ENCODE assay signal across 13 cellular contexts in the genomic region with DNA sequence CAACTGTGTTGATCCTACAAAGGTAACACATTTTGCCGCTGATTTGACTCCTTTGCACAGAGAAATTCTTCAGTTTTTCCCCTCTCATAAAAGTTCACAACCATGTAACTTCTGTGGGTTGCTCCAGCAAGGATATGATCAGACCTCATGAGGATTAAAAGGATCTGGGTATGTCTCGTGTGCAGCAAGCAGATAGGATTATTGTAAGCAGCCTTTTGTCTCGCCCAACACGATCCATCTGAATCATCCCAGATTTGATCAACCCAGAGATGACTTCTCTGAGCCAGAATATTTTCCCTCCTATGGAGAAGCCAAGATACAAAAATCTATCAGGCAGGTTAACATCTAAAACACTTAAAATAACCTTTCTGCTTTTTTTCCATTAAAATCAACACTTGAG.
"Had no signal": no experiment of that assay in that cellular context is flagged by ENCODE, and none has a peak within 500 bp of the region (broad histone marks: within the 10 kb centered on the region; RNA-seq: fewer than 3 reads in every experiment).

No MANE protein-coding gene starts in this region.

- DNase-seq: activated naive CD4-positive, alpha-beta T cell treated with anti-CD3 and anti-CD28 coated beads, Interleukin-2, amount 10 ng/mL, durations not matched to agents 7 days and 5 days; hypothalamus; nucleus accumbens; posterior cingulate gyrus; retina; stimulated activated CD4-positive, alpha-beta T cell treated with anti-CD3 and anti-CD28 coated beads, Interleukin-12 subunit alpha, Interleukin-12 subunit beta, amount 100 ng/mL, for 4 hours; stimulated activated CD4-positive, alpha-beta T cell treated with anti-CD3 and anti-CD28 coated beads, Interleukin-2, amount 100 ng/mL, for 24 hours; upper lobe of right lung had no signal

- H3K4me3 Mint-ChIP-seq: activated naive CD4-positive, alpha-beta T cell treated with anti-CD3 and anti-CD28 coated beads, Interleukin-2, amount 10 ng/mL, durations not matched to agents 7 days and 5 days; activated T-helper 17 cell treated with anti-CD3 and anti-CD28 coated beads, Interleukin-2, amount 50 U/mL, for 72 hours; natural killer cell treated with Interleukin-12 subunit alpha and Interleukin-12 subunit beta and Interleukin-15 and Interleukin-18, amount 100 ng/mL, for 72 hours had no signal

- H3K9me3 ChIP-seq: esophagus muscularis mucosa, thoracic aorta, upper lobe of right lung had no signal

- H3K36me3 Mint-ChIP-seq: activated naive CD4-positive, alpha-beta T cell treated with anti-CD3 and anti-CD28 coated beads, Interleukin-2, amount 10 ng/mL, durations not matched to agents 7 days and 5 days; natural killer cell treated with Interleukin-12 subunit alpha and Interleukin-12 subunit beta and Interleukin-15 and Interleukin-18, amount 100 ng/mL, for 72 hours had no signal

- H3K4me3 ChIP-seq: esophagus muscularis mucosa, thoracic aorta, upper lobe of right lung had no signal

- H3K27ac ChIP-seq: esophagus muscularis mucosa, thoracic aorta, upper lobe of right lung had no signal

- H3K4me1 Mint-ChIP-seq: activated naive CD4-positive, alpha-beta T cell treated with anti-CD3 and anti-CD28 coated beads, Interleukin-2, amount 10 ng/mL, durations not matched to agents 7 days and 5 days; activated T-helper 17 cell treated with anti-CD3 and anti-CD28 coated beads, Interleukin-2, amount 50 U/mL, for 72 hours had no signal

- H3K4me1 ChIP-seq: esophagus muscularis mucosa, upper lobe of right lung had no signal

- ATAC-seq: activated CD4-positive, CD25-positive, alpha-beta regulatory T cell treated with anti-CD3 and anti-CD28 coated beads, Interleukin-2, amount 50 U/mL, for 24 hours; activated T-helper 17 cell treated with anti-CD3 and anti-CD28 coated beads, Interleukin-2, amount 50 U/mL, for 72 hours; natural killer cell treated with Interleukin-12 subunit alpha and Interleukin-12 subunit beta and Interleukin-15 and Interleukin-18, amount 100 ng/mL, for 72 hours; upper lobe of right lung had no signal

- H3K36me3 ChIP-seq: esophagus muscularis mucosa, thoracic aorta, upper lobe of right lung had no signal

- H3K27ac Mint-ChIP-seq: activated naive CD4-positive, alpha-beta T cell treated with anti-CD3 and anti-CD28 coated beads, Interleukin-2, amount 10 ng/mL, durations not matched to agents 7 days and 5 days; activated T-helper 17 cell treated with anti-CD3 and anti-CD28 coated beads, Interleukin-2, amount 50 U/mL, for 72 hours; natural killer cell treated with Interleukin-12 subunit alpha and Interleukin-12 subunit beta and Interleukin-15 and Interleukin-18, amount 100 ng/mL, for 72 hours had no signal

- H3K9me3 Mint-ChIP-seq: activated naive CD4-positive, alpha-beta T cell treated with anti-CD3 and anti-CD28 coated beads, Interleukin-2, amount 10 ng/mL, durations not matched to agents 7 days and 5 days; activated T-helper 17 cell treated with anti-CD3 and anti-CD28 coated beads, Interleukin-2, amount 50 U/mL, for 72 hours; natural killer cell treated with Interleukin-12 subunit alpha and Interleukin-12 subunit beta and Interleukin-15 and Interleukin-18, amount 100 ng/mL, for 72 hours had no signal
